In genomic region chr6:76584121-76584520, GRCh38 we compare ENCODE assay signal across 37 cellular contexts.
"Had no signal": no experiment of that assay in that cellular context is flagged by ENCODE, and none has a peak within 500 bp of the region (broad histone marks: within the 10 kb centered on the region; RNA-seq: fewer than 3 reads in every experiment).

No MANE protein-coding gene starts in this region.

- H3K27me3 Mint-ChIP-seq: activated CD4-positive, alpha-beta memory T cell treated with anti-CD3 and anti-CD28 coated beads, Interleukin-2, amount 10 ng/mL, durations not matched to agents 7 days and 5 days; activated CD4-positive, alpha-beta T cell treated with anti-CD3 and anti-CD28 coated beads for 36 hours; activated CD4-positive, alpha-beta T cell treated with anti-CD3 and anti-CD28 coated beads, Interleukin-2, amount 10 ng/mL, durations not matched to agents 7 days and 5 days; activated CD8-positive, alpha-beta memory T cell treated with anti-CD3 and anti-CD28 coated beads, Interleukin-2, amount 10 ng/mL, durations not matched to agents 7 days and 5 days; activated naive CD4-positive, alpha-beta T cell treated with anti-CD3 and anti-CD28 coated beads, Interleukin-2, amount 10 ng/mL, durations not matched to agents 7 days and 5 days; activated naive CD4-positive, alpha-beta T cell treated with anti-CD3 and anti-CD28 coated beads, Interleukin-2, amount 50 U/mL, for 24 hours; activated naive CD8-positive, alpha-beta T cell; activated naive CD8-positive, alpha-beta T cell treated with anti-CD3 and anti-CD28 coated beads, Interleukin-2, amount 10 ng/mL, durations not matched to agents 7 days and 5 days; activated naive CD8-positive, alpha-beta T cell treated with anti-CD3 and anti-CD28 coated beads, Interleukin-2, amount 50 U/mL, for 24 hours; activated T-cell treated with anti-CD3 and anti-CD28 coated beads, Interleukin-2, amount 50 U/mL, for 24 hours; brain; central memory CD8-positive, alpha-beta T cell had no signal

- H3K4me3 Mint-ChIP-seq: activated CD4-positive, alpha-beta memory T cell treated with anti-CD3 and anti-CD28 coated beads, Interleukin-2, amount 10 ng/mL, durations not matched to agents 7 days and 5 days; activated CD4-positive, alpha-beta T cell treated with anti-CD3 and anti-CD28 coated beads for 36 hours; activated CD4-positive, alpha-beta T cell treated with anti-CD3 and anti-CD28 coated beads, Interleukin-2, amount 10 ng/mL, durations not matched to agents 7 days and 5 days; activated CD8-positive, alpha-beta memory T cell treated with anti-CD3 and anti-CD28 coated beads, Interleukin-2, amount 10 ng/mL, durations not matched to agents 7 days and 5 days; activated CD8-positive, alpha-beta T cell treated with anti-CD3 and anti-CD28 coated beads, Interleukin-2, amount 10 ng/mL, durations not matched to agents 7 days and 5 days; activated naive CD4-positive, alpha-beta T cell treated with anti-CD3 and anti-CD28 coated beads, Interleukin-2, amount 10 ng/mL, durations not matched to agents 7 days and 5 days; activated naive CD4-positive, alpha-beta T cell treated with anti-CD3 and anti-CD28 coated beads, Interleukin-2, amount 50 U/mL, for 24 hours; activated naive CD8-positive, alpha-beta T cell; activated naive CD8-positive, alpha-beta T cell treated with anti-CD3 and anti-CD28 coated beads, Interleukin-2, amount 10 ng/mL, durations not matched to agents 7 days and 5 days; activated naive CD8-positive, alpha-beta T cell treated with anti-CD3 and anti-CD28 coated beads, Interleukin-2, amount 50 U/mL, for 24 hours; activated T-cell treated with anti-CD3 and anti-CD28 coated beads, Interleukin-2, amount 50 U/mL, for 24 hours; brain; central memory CD8-positive, alpha-beta T cell; T-helper 1 cell treated with Interleukin-12 subunit alpha and Interleukin-12 subunit beta and Interleukin-4 antibody, amounts not matched to agents 30 μg/mL and 1 μg/mL, for 36 hours; T-helper 2 cell treated with Interferon-gamma antibody and Interleukin-4, amounts not matched to agents 5 μg/mL and 100 μg/mL, for 36 hours had no signal

- DNase-seq: activated CD4-positive, alpha-beta memory T cell treated with anti-CD3 and anti-CD28 coated beads, Interleukin-2, amount 10 ng/mL, durations not matched to agents 7 days and 5 days; activated CD4-positive, alpha-beta T cell treated with anti-CD3 and anti-CD28 coated beads for 1 hour; activated CD4-positive, alpha-beta T cell treated with anti-CD3 and anti-CD28 coated beads for 36 hours; activated CD4-positive, alpha-beta T cell treated with anti-CD3 and anti-CD28 coated beads for 48 hours; activated CD4-positive, alpha-beta T cell treated with anti-CD3 and anti-CD28 coated beads, Interleukin-2, amount 10 ng/mL, durations not matched to agents 7 days and 5 days; activated CD4-positive, alpha-beta T cell treated with anti-CD3 and anti-CD28 coated beads, Interleukin-2, amount 50 U/mL, for 48 hours; activated CD4-positive, CD25-positive, alpha-beta regulatory T cell; activated CD8-positive, alpha-beta memory T cell treated with anti-CD3 and anti-CD28 coated beads for 24 hours; activated CD8-positive, alpha-beta memory T cell treated with anti-CD3 and anti-CD28 coated beads, Interleukin-2, amount 10 ng/mL, durations not matched to agents 7 days and 5 days; activated CD8-positive, alpha-beta memory T cell treated with anti-CD3 and anti-CD28 coated beads, Interleukin-2, amount 50 U/mL, for 48 hours; activated CD8-positive, alpha-beta T cell treated with anti-CD3 and anti-CD28 coated beads, Interleukin-2, amount 10 ng/mL, durations not matched to agents 7 days and 5 days; activated effector memory CD4-positive, alpha-beta T cell treated with Interleukin-2 at 50 U/mL for 16 hours; activated gamma-delta T cell; activated naive CD4-positive, alpha-beta T cell treated with anti-CD3 and anti-CD28 coated beads, Interleukin-2, amount 10 ng/mL, durations not matched to agents 7 days and 5 days; activated naive CD4-positive, alpha-beta T cell treated with Interleukin-2 at 50 U/mL for 16 hours; activated naive CD8-positive, alpha-beta T cell treated with anti-CD3 and anti-CD28 coated beads, Interleukin-2, amount 10 ng/mL, durations not matched to agents 7 days and 5 days; activated naive CD8-positive, alpha-beta T cell treated with anti-CD3 and anti-CD28 coated beads, Interleukin-2, amount 50 U/mL, for 24 hours; activated T-cell treated with anti-CD3 and anti-CD28 coated beads, Interleukin-2, amount 50 U/mL, for 24 hours; activated T-cell treated with anti-CD3 and anti-CD28 coated beads, Interleukin-2, amount 50 U/mL, for 48 hours; amygdala; anterior cingulate cortex; caudate nucleus; cerebellar nuclear complex; T-helper 1 cell; T-helper 2 cell; T-helper 9 cell had no signal

- ATAC-seq: activated CD4-positive, alpha-beta T cell treated with anti-CD3 and anti-CD28 coated beads for 36 hours; activated CD4-positive, CD25-positive, alpha-beta regulatory T cell treated with anti-CD3 and anti-CD28 coated beads, Interleukin-2, amount 50 U/mL, for 24 hours; activated CD8-positive, alpha-beta memory T cell treated with anti-CD3 and anti-CD28 coated beads, Interleukin-2, amount 10 ng/mL, durations not matched to agents 7 days and 5 days; activated CD8-positive, alpha-beta T cell treated with anti-CD3 and anti-CD28 coated beads, Interleukin-2, amount 10 ng/mL, durations not matched to agents 7 days and 5 days; activated naive CD8-positive, alpha-beta T cell treated with anti-CD3 and anti-CD28 coated beads, Interleukin-2, amount 50 U/mL, for 24 hours had no signal

- H3K4me1 ChIP-seq: ascending aorta had no signal

- H3K4me3 ChIP-seq: ascending aorta, cardiac muscle cell had no signal

- H3K36me3 ChIP-seq: ascending aorta, cardiac muscle cell had no signal

- H3K27ac Mint-ChIP-seq: activated CD4-positive, alpha-beta memory T cell treated with anti-CD3 and anti-CD28 coated beads, Interleukin-2, amount 10 ng/mL, durations not matched to agents 7 days and 5 days; activated CD4-positive, alpha-beta T cell treated with anti-CD3 and anti-CD28 coated beads for 36 hours; activated CD4-positive, alpha-beta T cell treated with anti-CD3 and anti-CD28 coated beads, Interleukin-2, amount 10 ng/mL, durations not matched to agents 7 days and 5 days; activated CD8-positive, alpha-beta memory T cell treated with anti-CD3 and anti-CD28 coated beads, Interleukin-2, amount 10 ng/mL, durations not matched to agents 7 days and 5 days; activated CD8-positive, alpha-beta T cell treated with anti-CD3 and anti-CD28 coated beads, Interleukin-2, amount 10 ng/mL, durations not matched to agents 7 days and 5 days; activated naive CD4-positive, alpha-beta T cell treated with anti-CD3 and anti-CD28 coated beads, Interleukin-2, amount 10 ng/mL, durations not matched to agents 7 days and 5 days; activated naive CD4-positive, alpha-beta T cell treated with anti-CD3 and anti-CD28 coated beads, Interleukin-2, amount 50 U/mL, for 24 hours; activated naive CD8-positive, alpha-beta T cell; activated naive CD8-positive, alpha-beta T cell treated with anti-CD3 and anti-CD28 coated beads, Interleukin-2, amount 10 ng/mL, durations not matched to agents 7 days and 5 days; activated naive CD8-positive, alpha-beta T cell treated with anti-CD3 and anti-CD28 coated beads, Interleukin-2, amount 50 U/mL, for 24 hours; activated T-cell treated with anti-CD3 and anti-CD28 coated beads, Interleukin-2, amount 50 U/mL, for 24 hours; activated T-helper 2 cell treated with anti-CD3 and anti-CD28 coated beads, Interferon-gamma antibody, Interleukin-2, Interleukin-4, amounts not matched to agents 10 μg/mL and 5 μg/mL and 100 μg/mL, durations not matched to agents 14 hours and 24 hours and 36 hours; brain; T-helper 1 cell treated with Interleukin-12 subunit alpha and Interleukin-12 subunit beta and Interleukin-4 antibody, amounts not matched to agents 30 μg/mL and 1 μg/mL, for 36 hours; T-helper 2 cell treated with Interferon-gamma antibody and Interleukin-4, amounts not matched to agents 5 μg/mL and 100 μg/mL, for 36 hours had no signal

- H3K9me3 Mint-ChIP-seq: activated CD4-positive, alpha-beta memory T cell treated with anti-CD3 and anti-CD28 coated beads, Interleukin-2, amount 10 ng/mL, durations not matched to agents 7 days and 5 days; activated naive CD4-positive, alpha-beta T cell treated with anti-CD3 and anti-CD28 coated beads, Interleukin-2, amount 10 ng/mL, durations not matched to agents 7 days and 5 days; activated naive CD8-positive, alpha-beta T cell treated with anti-CD3 and anti-CD28 coated beads, Interleukin-2, amount 50 U/mL, for 24 hours; T-helper 1 cell treated with Interleukin-12 subunit alpha and Interleukin-12 subunit beta and Interleukin-4 antibody, amounts not matched to agents 30 μg/mL and 1 μg/mL, for 36 hours had no signal

- H3K27me3 ChIP-seq: ascending aorta, cardiac muscle cell had no signal

- H3K27ac ChIP-seq: ascending aorta, cardiac muscle cell, VCaP had no signal

- H3K36me3 Mint-ChIP-seq: activated CD8-positive, alpha-beta memory T cell treated with anti-CD3 and anti-CD28 coated beads, Interleukin-2, amount 10 ng/mL, durations not matched to agents 7 days and 5 days; activated naive CD4-positive, alpha-beta T cell treated with anti-CD3 and anti-CD28 coated beads, Interleukin-2, amount 10 ng/mL, durations not matched to agents 7 days and 5 days; activated naive CD4-positive, alpha-beta T cell treated with anti-CD3 and anti-CD28 coated beads, Interleukin-2, amount 50 U/mL, for 24 hours; activated naive CD8-positive, alpha-beta T cell; activated naive CD8-positive, alpha-beta T cell treated with anti-CD3 and anti-CD28 coated beads, Interleukin-2, amount 10 ng/mL, durations not matched to agents 7 days and 5 days; brain had no signal

- H3K4me1 Mint-ChIP-seq: activated CD4-positive, alpha-beta memory T cell treated with anti-CD3 and anti-CD28 coated beads, Interleukin-2, amount 10 ng/mL, durations not matched to agents 7 days and 5 days; activated CD4-positive, alpha-beta T cell treated with anti-CD3 and anti-CD28 coated beads for 36 hours; activated CD4-positive, alpha-beta T cell treated with anti-CD3 and anti-CD28 coated beads, Interleukin-2, amount 10 ng/mL, durations not matched to agents 7 days and 5 days; activated CD8-positive, alpha-beta memory T cell treated with anti-CD3 and anti-CD28 coated beads, Interleukin-2, amount 10 ng/mL, durations not matched to agents 7 days and 5 days; activated naive CD4-positive, alpha-beta T cell treated with anti-CD3 and anti-CD28 coated beads, Interleukin-2, amount 10 ng/mL, durations not matched to agents 7 days and 5 days; activated naive CD4-positive, alpha-beta T cell treated with anti-CD3 and anti-CD28 coated beads, Interleukin-2, amount 50 U/mL, for 24 hours; activated naive CD8-positive, alpha-beta T cell treated with anti-CD3 and anti-CD28 coated beads, Interleukin-2, amount 10 ng/mL, durations not matched to agents 7 days and 5 days; activated naive CD8-positive, alpha-beta T cell treated with anti-CD3 and anti-CD28 coated beads, Interleukin-2, amount 50 U/mL, for 24 hours; brain; central memory CD8-positive, alpha-beta T cell had no signal
